ENCODE assay signal across 28 cellular contexts in genomic region chr4:163087805-163088204, GRCh38.
"Had no signal": no experiment of that assay in that cellular context is flagged by ENCODE, and none has a peak within 500 bp of the region (broad histone marks: within the 10 kb centered on the region; RNA-seq: fewer than 3 reads in every experiment).

No MANE protein-coding gene starts in this region.

- ATAC-seq: activated CD8-positive, alpha-beta memory T cell treated with anti-CD3 and anti-CD28 coated beads, Interleukin-2, amount 10 ng/mL, durations not matched to agents 7 days and 5 days; activated naive CD8-positive, alpha-beta T cell treated with anti-CD3 and anti-CD28 coated beads, Interleukin-2, amount 50 U/mL, for 24 hours; Right ventricle myocardium inferior; SK-N-SH treated with all-trans-retinoic acid at 6 μM for 48 hours had no signal

- H3K4me3 ChIP-seq: Peyer's patch had no signal

- DNase-seq: activated CD4-positive, alpha-beta memory T cell treated with anti-CD3 and anti-CD28 coated beads, Interleukin-2, amount 10 ng/mL, durations not matched to agents 7 days and 5 days; activated CD4-positive, alpha-beta T cell treated with anti-CD3 and anti-CD28 coated beads for 1 hour; activated CD4-positive, alpha-beta T cell treated with anti-CD3 and anti-CD28 coated beads for 48 hours; activated CD4-positive, CD25-positive, alpha-beta regulatory T cell; activated CD8-positive, alpha-beta memory T cell treated with anti-CD3 and anti-CD28 coated beads for 24 hours; activated CD8-positive, alpha-beta memory T cell treated with anti-CD3 and anti-CD28 coated beads, Interleukin-2, amount 10 ng/mL, durations not matched to agents 7 days and 5 days; activated CD8-positive, alpha-beta memory T cell treated with anti-CD3 and anti-CD28 coated beads, Interleukin-2, amount 50 U/mL, for 48 hours; activated effector memory CD4-positive, alpha-beta T cell treated with Interleukin-2 at 50 U/mL for 16 hours; activated naive CD4-positive, alpha-beta T cell treated with anti-CD3 and anti-CD28 coated beads, Interleukin-2, amount 10 ng/mL, durations not matched to agents 7 days and 5 days; activated naive CD8-positive, alpha-beta T cell treated with anti-CD3 and anti-CD28 coated beads, Interleukin-2, amount 50 U/mL, for 24 hours; activated T-cell treated with anti-CD3 and anti-CD28 coated beads, Interleukin-2, amount 50 U/mL, for 48 hours; anterior cingulate cortex; central memory CD4-positive, alpha-beta T cell; NCI-H1105; NCI-H1417 treated with DMSO at 0.1 percent for 48 hours; NCI-H1694; NCI-H1930; NCI-H2081 treated with DMSO at 0.1 percent for 48 hours; NCI-H226; NCI-H524 treated with DMSO at 0.1 percent for 48 hours; Peyer's patch; SIG-M5; T-helper 1 cell; T-helper 2 cell; T-helper 9 cell; WERI-Rb-1 had no signal
